Comparison of ENCODE assay signal across 13 cellular contexts in genomic region chr9:125659954-125660353, GRCh38. TPM values are rescaled to one million over a fixed set of nuclear protein-coding genes. Genes with fewer than 3 reads are reported as not detected.
A peak's percentile ranks its signal among the peaks of the same experiment; 100 is the strongest.
DNase-seq lines count a peak whose midpoint lies in the region; ATAC-seq and TF ChIP-seq lines count a peak whose summit lies in the region.
"Had no signal": no experiment of that assay in that cellular context is flagged by ENCODE, and none has a peak within 500 bp of the region (broad histone marks: within the 10 kb centered on the region; RNA-seq: fewer than 3 reads in every experiment).

No MANE protein-coding gene starts in this region.

- no peak overlapping the region for H3K4me3 ChIP-seq in MG63
- no peak overlapping the region for H3K4me3 ChIP-seq in hepatocyte
- H3K4me3 ChIP-seq: left ventricle myocardium inferior had no signal

- no peaks in the 10 kb centered on the region for H4K20me1 ChIP-seq in hepatocyte (ENCODE audit: insufficient read depth, poor library complexity, severe bottlenecking)

- no peaks in the 10 kb centered on the region for H3K9me2 ChIP-seq in hepatocyte (replicated peaks; ENCODE audit: insufficient read depth)

- no peak overlapping the region for H2AFZ ChIP-seq in hepatocyte

- peaks cover 16% of the 10 kb centered on the region for H3K36me3 ChIP-seq in MG63
- H3K36me3 ChIP-seq in hepatocyte (replicated peaks; ENCODE audit: insufficient read depth, low read depth) = no peaks in the 10 kb centered on the region

- no peak for TF ChIP-seq CTCF in hepatocyte (IDR thresholded peaks at IDR 0.05; ENCODE audit: poor library complexity)

- no peak overlapping the region for H3K4me2 ChIP-seq in hepatocyte

- peaks cover 11% of the 10 kb centered on the region for H3K79me2 ChIP-seq in hepatocyte

- no peaks in the 10 kb centered on the region for H3K9me3 Mint-ChIP-seq in activated naive CD8-positive, alpha-beta T cell treated with anti-CD3 and anti-CD28 coated beads, Interleukin-2, amount 50 U/mL, for 24 hours
- no peaks in the 10 kb centered on the region for H3K9me3 Mint-ChIP-seq in activated naive CD8-positive, alpha-beta T cell treated with anti-CD3 and anti-CD28 coated beads for 36 hours
- H3K9me3 Mint-ChIP-seq in stimulated activated naive CD8-positive, alpha-beta T cell treated with anti-CD3 and anti-CD28 coated beads, Interleukin-15, amount 100 ng/mL, for 72 hours = no peaks in the 10 kb centered on the region

- H3K27ac ChIP-seq in epithelial cell of prostate (peak overlapping the region; percentile 20), hepatocyte (no peak overlapping the region)
- H3K27ac ChIP-seq: left ventricle myocardium inferior had no signal

- H3K4me1 ChIP-seq in hepatocyte (ENCODE audit: insufficient read depth) = no peaks in the 10 kb centered on the region
- H3K4me1 ChIP-seq: BE2C had no signal

- H3K4me3 Mint-ChIP-seq in activated naive CD8-positive, alpha-beta T cell treated with anti-CD3 and anti-CD28 coated beads, Interleukin-2, amount 50 U/mL, for 24 hours = no peak overlapping the region
- H3K4me3 Mint-ChIP-seq in activated naive CD8-positive, alpha-beta T cell treated with anti-CD3 and anti-CD28 coated beads for 36 hours = no peak overlapping the region
- H3K4me3 Mint-ChIP-seq in stimulated activated naive CD8-positive, alpha-beta T cell treated with anti-CD3 and anti-CD28 coated beads, Interleukin-15, amount 100 ng/mL, for 72 hours = no peak overlapping the region
- H3K4me3 Mint-ChIP-seq: brain had no signal

- H3K36me3 Mint-ChIP-seq in activated naive CD8-positive, alpha-beta T cell treated with anti-CD3 and anti-CD28 coated beads, Interleukin-2, amount 50 U/mL, for 24 hours (ENCODE audit: low read depth) = peaks cover 27% of the 10 kb centered on the region
- peaks cover 21% of the 10 kb centered on the region for H3K36me3 Mint-ChIP-seq in activated naive CD8-positive, alpha-beta T cell treated with anti-CD3 and anti-CD28 coated beads for 36 hours

- peaks cover 17% of the 10 kb centered on the region for H3K4me1 Mint-ChIP-seq in activated naive CD8-positive, alpha-beta T cell treated with anti-CD3 and anti-CD28 coated beads, Interleukin-2, amount 50 U/mL, for 24 hours
- peaks cover 10% of the 10 kb centered on the region for H3K4me1 Mint-ChIP-seq in activated naive CD8-positive, alpha-beta T cell treated with anti-CD3 and anti-CD28 coated beads for 36 hours
- H3K4me1 Mint-ChIP-seq in stimulated activated naive CD8-positive, alpha-beta T cell treated with anti-CD3 and anti-CD28 coated beads, Interleukin-15, amount 100 ng/mL, for 72 hours = peaks cover 17% of the 10 kb centered on the region

- peak; percentile 96 for ATAC-seq in activated naive CD8-positive, alpha-beta T cell treated with anti-CD3 and anti-CD28 coated beads, Interleukin-2, amount 50 U/mL, for 24 hours
- ATAC-seq in stimulated activated naive CD8-positive, alpha-beta T cell treated with anti-CD3 and anti-CD28 coated beads, Interleukin-15, amount 100 ng/mL, for 72 hours = peak; percentile 85
- ATAC-seq: esophagus mucosa had no signal

- H3K27me3 ChIP-seq in MG63 (no peaks in the 10 kb centered on the region), hepatocyte (no peaks in the 10 kb centered on the region)
- H3K27me3 ChIP-seq: BE2C had no signal

- H3K27me3 Mint-ChIP-seq in activated naive CD8-positive, alpha-beta T cell treated with anti-CD3 and anti-CD28 coated beads, Interleukin-2, amount 50 U/mL, for 24 hours = no peaks in the 10 kb centered on the region
- H3K27me3 Mint-ChIP-seq in activated naive CD8-positive, alpha-beta T cell treated with anti-CD3 and anti-CD28 coated beads for 36 hours = no peaks in the 10 kb centered on the region
- H3K27me3 Mint-ChIP-seq in stimulated activated naive CD8-positive, alpha-beta T cell treated with anti-CD3 and anti-CD28 coated beads, Interleukin-15, amount 100 ng/mL, for 72 hours = no peaks in the 10 kb centered on the region
- H3K27me3 Mint-ChIP-seq: brain had no signal

- DNase-seq in activated naive CD8-positive, alpha-beta T cell treated with anti-CD3 and anti-CD28 coated beads, Interleukin-2, amount 50 U/mL, for 24 hours = no peak
- DNase-seq in activated naive CD8-positive, alpha-beta T cell treated with anti-CD3 and anti-CD28 coated beads for 36 hours = no peak
- peak; percentile 39 for DNase-seq in MG63
- no peak for DNase-seq in epithelial cell of prostate (ENCODE audit: low read depth, low spot score)
- DNase-seq in stimulated activated naive CD8-positive, alpha-beta T cell treated with anti-CD3 and anti-CD28 coated beads, Interleukin-15, amount 100 ng/mL, for 72 hours = peak in 1 of 2 donors; percentile 21
- DNase-seq in NCI-H2029 treated with DMSO at 0.1 percent for 48 hours (lab: John Stamatoyannopoulos, UW) = no peak
- DNase-seq in hepatocyte (ENCODE audit: low spot score) = no peak
- no peak for DNase-seq in COR-L47 (lab: John Stamatoyannopoulos, UW)
- DNase-seq: activated CD8-positive, alpha-beta memory T cell treated with anti-CD3 and anti-CD28 coated beads for 24 hours; BE2C; left ventricle myocardium inferior had no signal

- H3K9me3 ChIP-seq in MG63 (no peaks in the 10 kb centered on the region), hepatocyte (ENCODE audit: low read depth) (no peaks in the 10 kb centered on the region)
- H3K9me3 ChIP-seq: BE2C, left ventricle myocardium inferior had no signal

- WGBS in hepatocyte (ENCODE audit: low lambda C conversion rate, missing lambda C conversion rate) = 90% methylated on average over 3 of the region's 4 CpGs

- no peak overlapping the region for H3K27ac Mint-ChIP-seq in activated naive CD8-positive, alpha-beta T cell treated with anti-CD3 and anti-CD28 coated beads, Interleukin-2, amount 50 U/mL, for 24 hours
- no peak overlapping the region for H3K27ac Mint-ChIP-seq in activated naive CD8-positive, alpha-beta T cell treated with anti-CD3 and anti-CD28 coated beads for 36 hours
- no peak overlapping the region for H3K27ac Mint-ChIP-seq in stimulated activated naive CD8-positive, alpha-beta T cell treated with anti-CD3 and anti-CD28 coated beads, Interleukin-15, amount 100 ng/mL, for 72 hours
- H3K27ac Mint-ChIP-seq: brain had no signal

RNA-seq across cellular contexts. Expression of gene MAPKAP1, which starts 47.1 kb away (rescaled TPM):
- total RNA-seq in activated naive CD8-positive, alpha-beta T cell treated with anti-CD3 and anti-CD28 coated beads for 36 hours = 10 to 100 TPM; 91.8 to 92.2 TPM
- 82.7 and 91.7 TPM in 2 replicates for total RNA-seq in MG63 (2014; rRNA removed; shearing (Covaris generic); ENCODE audit: low replicate concordance)
- 74.5 and 80.4 TPM in 2 replicates for total RNA-seq in hepatocyte
- polyA plus RNA-seq in hepatocyte = 79.4 and 81.1 TPM in 2 replicates
